8 cellular contexts compared by ENCODE assay signal in genomic region chr5:32173394-32174010, GRCh38. TPM values are rescaled to one million over a fixed set of nuclear protein-coding genes. Genes with fewer than 3 reads are reported as not detected.
DNase-seq lines count a peak whose midpoint lies in the region; ATAC-seq and TF ChIP-seq lines count a peak whose summit lies in the region.

No MANE protein-coding gene starts in this region.

- no peaks in the 10 kb centered on the region for H3K9me3 Mint-ChIP-seq in endodermal cell

- DNase-seq in AG09309 (ENCODE audit: low read depth): no peak
- peak; percentile 22 for DNase-seq in NCI-H226
- DNase-seq in activated CD4-positive, alpha-beta T cell treated with anti-CD3 and anti-CD28 coated beads, Interleukin-2, amount 50 U/mL, for 4 hours: peak; percentile 7 to 14
- peak; percentile 88 for DNase-seq in endodermal cell
- DNase-seq in stimulated activated naive CD4-positive, alpha-beta T cell (lab: John Stamatoyannopoulos, UW): peak; percentile 1 to 62 (median 33)

- H3K9ac ChIP-seq in endodermal cell (ENCODE audit: extremely low read depth, low read length, poor library complexity, severe bottlenecking): peak overlapping the region; percentile 96

- H3K4me3 ChIP-seq in AG09309 (ENCODE audit: control insufficient read depth, low read depth, low read length) (peak overlapping the region; percentile 85), endodermal cell (ENCODE audit: low read length) (peak overlapping the region; percentile 94), mesodermal cell (ENCODE audit: extremely low read depth, insufficient read depth, low read length, poor library complexity, severe bottlenecking) (peak overlapping the region; percentile 95)

- 0 to 1% methylated on average over 24 to 70 of the region's 70 CpGs for WGBS in endodermal cell (ENCODE audit: insufficient coverage in 1 of 2, insufficient read length in 1 of 2), 2 experiments
- 0% methylated on average over 48 to 70 of the region's 70 CpGs for WGBS in mesodermal cell (ENCODE audit: insufficient coverage in 2 of 2), 2 experiments

- H3K27me3 ChIP-seq in endodermal cell (ENCODE audit: control insufficient read depth, insufficient read depth, low read length, poor library complexity, severe bottlenecking): no peaks in the 10 kb centered on the region

- peaks cover 15% of the 10 kb centered on the region for H3K4me1 Mint-ChIP-seq in endodermal cell

- H3K36me3 ChIP-seq in endodermal cell (ENCODE audit: control insufficient read depth, insufficient read depth, low read length) (peaks cover 35% of the 10 kb centered on the region), mesodermal cell (ENCODE audit: control insufficient read depth, insufficient read depth, low read length) (peaks cover 32% of the 10 kb centered on the region)

- H3K27ac Mint-ChIP-seq in endodermal cell: peak overlapping the region; percentile 95

- peaks cover 32% of the 10 kb centered on the region for H3K36me3 Mint-ChIP-seq in endodermal cell (ENCODE audit: low read depth)

- TF ChIP-seq CTCF in AG09309 (IDR thresholded peaks at IDR 0.05; ENCODE audit: control insufficient read depth, insufficient read depth, low read depth, low read length, missing control alignments) (no peak), endodermal cell (conservative IDR thresholded peaks at IDR 0.05) (no peak)

- H3K4me1 ChIP-seq in endodermal cell (ENCODE audit: control insufficient read depth, insufficient read depth, low read length) (peaks cover 4% of the 10 kb centered on the region), mesodermal cell (ENCODE audit: control insufficient read depth, insufficient read depth, low read length, poor library complexity, severe bottlenecking) (peaks cover 12% of the 10 kb centered on the region)

- H3K9me3 ChIP-seq in endodermal cell (ENCODE audit: control insufficient read depth, low read length) (no peaks in the 10 kb centered on the region), mesodermal cell (ENCODE audit: control insufficient read depth, low read length) (no peaks in the 10 kb centered on the region)

- H3K27me3 Mint-ChIP-seq in endodermal cell (ENCODE audit: insufficient read depth): no peaks in the 10 kb centered on the region

- ATAC-seq in GM19023 (IDR thresholded peaks at IDR 0.05; ENCODE audit: unreplicated experiment) (peak; percentile 22), HG03139 (IDR thresholded peaks at IDR 0.05; ENCODE audit: unreplicated experiment) (peak; percentile 23)

- H3K27ac ChIP-seq in endodermal cell (ENCODE audit: low read depth, low read length) (peak overlapping the region; percentile 99), mesodermal cell (ENCODE audit: low read depth, low read length, severe bottlenecking) (peak overlapping the region; percentile 99)

- peak overlapping the region; percentile 91 for H3K4me3 Mint-ChIP-seq in endodermal cell

RNA-seq across cellular contexts. Expression of gene GOLPH3, which starts 0.6 kb away (rescaled TPM):
- 10 to 100 TPM; 89.4 to 90.7 TPM for total RNA-seq in endodermal cell
- polyA plus RNA-seq in endodermal cell (2013, experiment 1 of 2): 68.2 TPM
- 64.9 TPM for polyA plus RNA-seq in endodermal cell (2013, experiment 2 of 2)
- 92.7 TPM for polyA plus RNA-seq in mesodermal cell (2013, experiment 1 of 2)
- 93.2 TPM for polyA plus RNA-seq in mesodermal cell (2013, experiment 2 of 2)
